In genomic region chr17:81931557-81932332, GRCh38 we compare ENCODE assay signal across 1 cellular context.
A peak's percentile ranks its signal among the peaks of the same experiment; 100 is the strongest.
TF ChIP-seq lines count a peak whose summit lies in the region.

No MANE protein-coding gene starts in this region.

TF ChIP-seq in HepG2, 621 proteins besides CTCF, POLR2A, EP300 and RAD21 (continued from another document):
- TF ChIP-seq ZNF142 (CRISPR knock-in tag; IDR thresholded peaks at IDR 0.05) (0 out of 2 replicates have a peak, but pooled peaks have one; percentile 0), SALL1 (CRISPR knock-in tag; IDR thresholded peaks at IDR 0.05) (peak; percentile 30; the same call in 1 of the 2 replicates), POLR2AphosphoS5 (IDR thresholded peaks at IDR 0.05; ENCODE audit: low read depth, low read length) (peak; percentile 61), REL (CRISPR knock-in tag; conservative IDR thresholded peaks at IDR 0.05) (0 out of 2 replicates have a peak, but pooled peaks have one; percentile 68), THAP9 (CRISPR knock-in tag; IDR thresholded peaks at IDR 0.05; ENCODE audit: borderline replicate concordance) (0 out of 2 replicates have a peak, but pooled peaks have one; percentile 10), ARNT2 (CRISPR knock-in tag; IDR thresholded peaks at IDR 0.05; ENCODE audit: low read depth) (0 out of 2 replicates have a peak, but pooled peaks have one; percentile 1), SSRP1 (CRISPR knock-in tag; IDR thresholded peaks at IDR 0.05) (peak; percentile 97), ZNF350 (CRISPR knock-in tag; IDR thresholded peaks at IDR 0.05; ENCODE audit: borderline replicate concordance, low read depth) (no peak), ZNF510 (CRISPR knock-in tag; IDR thresholded peaks at IDR 0.05; ENCODE audit: low read depth) (0 out of 2 replicates have a peak, but pooled peaks have one; percentile 30), ZSCAN30 (CRISPR knock-in tag; IDR thresholded peaks at IDR 0.05) (0 out of 2 replicates have a peak, but pooled peaks have one; percentile 45), TARDBP (CRISPR knock-in tag; IDR thresholded peaks at IDR 0.05) (peak; percentile 61), ZNF256 (CRISPR knock-in tag; conservative IDR thresholded peaks at IDR 0.05) (0 out of 2 replicates have a peak, but pooled peaks have one; percentile 16), ZBTB7A (CRISPR knock-in tag; IDR thresholded peaks at IDR 0.05) (0 out of 2 replicates have a peak, but pooled peaks have one; percentile 24), POLR2G (IDR thresholded peaks at IDR 0.05; ENCODE audit: low read depth, low read length) (peak; percentile 66), PLRG1 (conservative IDR thresholded peaks at IDR 0.05) (no peak), KLF11 (CRISPR knock-in tag; IDR thresholded peaks at IDR 0.05) (no peak), CREB3 (CRISPR knock-in tag; IDR thresholded peaks at IDR 0.05) (no peak), ZNF776 (CRISPR knock-in tag; IDR thresholded peaks at IDR 0.05) (0 out of 2 replicates have a peak, but pooled peaks have one; percentile 60), ATM (IDR thresholded peaks at IDR 0.05; ENCODE audit: borderline replicate concordance) (no peak), AGO2 (optimal IDR thresholded peaks at IDR 0.05; ENCODE audit: low read depth, low read length) (peak; percentile 97), ZSCAN29 (CRISPR knock-in tag; conservative IDR thresholded peaks at IDR 0.05) (0 out of 2 replicates have a peak, but pooled peaks have one; percentile 30), NAIF1 (CRISPR knock-in tag; IDR thresholded peaks at IDR 0.05; ENCODE audit: borderline replicate concordance) (0 out of 2 replicates have a peak, but pooled peaks have one; percentile 32), ATF7 (IDR thresholded peaks at IDR 0.05) (no peak), ATF7 (CRISPR knock-in tag; IDR thresholded peaks at IDR 0.05) (peak; percentile 60; the same call in 1 of the 2 replicates), AGO1 (IDR thresholded peaks at IDR 0.05; ENCODE audit: low read depth, low read length, poor library complexity, severe bottlenecking) (peak; percentile 99), TERF1 (CRISPR knock-in tag; IDR thresholded peaks at IDR 0.05) (0 out of 2 replicates have a peak, but pooled peaks have one; percentile 29), ZNF761 (CRISPR knock-in tag; conservative IDR thresholded peaks at IDR 0.05) (0 out of 2 replicates have a peak, but pooled peaks have one; percentile 49), SMAD1 (CRISPR knock-in tag; IDR thresholded peaks at IDR 0.05; ENCODE audit: borderline replicate concordance, low read depth) (0 out of 2 replicates have a peak, but pooled peaks have one; percentile 8), MEIS1 (CRISPR knock-in tag; IDR thresholded peaks at IDR 0.05; ENCODE audit: borderline replicate concordance) (peak; percentile 21; the same call in 1 of the 2 replicates)
TF ChIP-seq in HepG2: peak in this region for 70.
